In the genomic region with DNA sequence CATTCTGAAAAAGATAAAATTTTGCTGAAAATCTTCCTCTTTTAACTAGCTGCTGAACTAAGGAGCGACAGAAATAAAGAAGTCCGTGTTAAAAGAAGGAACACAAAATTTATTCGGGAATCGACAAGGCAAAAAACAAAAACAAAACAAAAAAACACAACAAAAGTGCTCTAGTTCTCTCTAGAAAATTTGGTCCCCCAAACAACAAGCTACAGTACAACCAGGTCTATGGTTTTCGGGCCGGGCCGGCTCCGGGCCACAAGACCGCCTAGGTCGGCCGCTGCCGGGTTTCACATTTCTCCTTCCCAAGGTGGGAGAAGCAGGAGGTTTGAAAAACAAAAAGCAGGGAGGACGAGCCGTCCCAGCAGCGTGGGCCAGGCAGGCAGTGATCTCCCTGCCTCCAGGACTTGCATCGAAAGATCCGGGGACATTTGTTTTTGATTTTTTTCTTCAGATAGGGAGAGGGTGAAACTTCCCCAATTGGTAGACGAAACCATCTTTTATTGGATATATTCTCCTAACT, we compare ENCODE assay signal across 14 cellular contexts. TPM values are rescaled to one million over a fixed set of nuclear protein-coding genes. Genes with fewer than 3 reads are reported as not detected.
A peak's percentile ranks its signal among the peaks of the same experiment; 100 is the strongest.
DNase-seq lines count a peak whose midpoint lies in the region; ATAC-seq, FAIRE-seq and TF ChIP-seq lines count a peak whose summit lies in the region.
"Had no signal": no experiment of that assay in that cellular context is flagged by ENCODE, and none has a peak within 500 bp of the region (broad histone marks: within the 10 kb centered on the region; RNA-seq: fewer than 3 reads in every experiment).

No MANE protein-coding gene starts in this region.

- no peak overlapping the region for H3K27ac Mint-ChIP-seq in CD4-positive, CD25-positive, alpha-beta regulatory T cell
- H3K27ac Mint-ChIP-seq in dendritic cell treated with granulocyte-macrophage colony-stimulating factor and Interleukin-4, amounts not matched to agents 40 ng/mL and 50 ng/mL, for 4 days, result no peak overlapping the region
- H3K27ac Mint-ChIP-seq in natural killer cell treated with Interleukin-12 subunit alpha and Interleukin-12 subunit beta and Interleukin-15 and Interleukin-18, amount 100 ng/mL, for 72 hours, result no peak overlapping the region

- H3K4me1 Mint-ChIP-seq in CD4-positive, CD25-positive, alpha-beta regulatory T cell, result peaks cover 10 to 40% (median 14%) of the 10 kb centered on the region in 4 donors
- peaks cover 49% of the 10 kb centered on the region for H3K4me1 Mint-ChIP-seq in dendritic cell treated with granulocyte-macrophage colony-stimulating factor and Interleukin-4, amounts not matched to agents 40 ng/mL and 50 ng/mL, for 4 days (ENCODE audit: low read depth)
- peaks cover 15 to 22% of the 10 kb centered on the region in 2 donors for H3K4me1 Mint-ChIP-seq in natural killer cell treated with Interleukin-12 subunit alpha and Interleukin-12 subunit beta and Interleukin-15 and Interleukin-18, amount 100 ng/mL, for 72 hours (ENCODE audit: low read depth in 2 of 2)

- TF ChIP-seq CTCF in foreskin keratinocyte (conservative IDR thresholded peaks at IDR 0.05), result no peak
- no peak for TF ChIP-seq CTCF in esophagus muscularis mucosa (IDR thresholded peaks at IDR 0.05)

- H3K27ac ChIP-seq in CD4-positive, CD25-positive, alpha-beta regulatory T cell (ENCODE audit: insufficient read depth, low read length, poor library complexity, severe bottlenecking), result no peak overlapping the region
- H3K27ac ChIP-seq in HUES48 (ENCODE audit: low read depth, low read length) (no peak overlapping the region), foreskin keratinocyte (no peak overlapping the region), esophagus muscularis mucosa (replicated peaks in 1 of 4) (no peak overlapping the region)
- H3K27ac ChIP-seq: cardiac muscle cell had no signal

- TF ChIP-seq EP300 in esophagus muscularis mucosa (IDR thresholded peaks at IDR 0.05), result no peak

- no peaks in the 10 kb centered on the region for H3K9me3 ChIP-seq in CD4-positive, CD25-positive, alpha-beta regulatory T cell (ENCODE audit: control insufficient read depth in 2 of 2, low read length in 2 of 2)
- no peaks in the 10 kb centered on the region for H3K9me3 ChIP-seq in HUES48 (ENCODE audit: control insufficient read depth, insufficient read depth, low read length)
- H3K9me3 ChIP-seq in esophagus muscularis mucosa, result no peaks in the 10 kb centered on the region

- FAIRE-seq in GM12892 (lab: Jason Lieb, UNC), result no peak

- peak overlapping the region; percentile 55 for H3K4me3 ChIP-seq in CD4-positive, CD25-positive, alpha-beta regulatory T cell (ENCODE audit: low read depth, low read length)
- H3K4me3 ChIP-seq in HUES48 (ENCODE audit: low read depth, low read length), result peak overlapping the region; percentile 45
- peak overlapping the region in 2 of 4 donors; percentile 53 to 61 for H3K4me3 ChIP-seq in esophagus muscularis mucosa

- no peak for DNase-seq in CD4-positive, CD25-positive, alpha-beta regulatory T cell
- DNase-seq in natural killer cell treated with Interleukin-12 subunit alpha and Interleukin-12 subunit beta and Interleukin-15 and Interleukin-18, amount 100 ng/mL, for 72 hours (ENCODE audit: low spot score), result no peak
- DNase-seq in GM12892 (ENCODE audit: insufficient read length) (no peak), NCI-H1436 treated with DMSO at 0.1 percent for 48 hours (lab: John Stamatoyannopoulos, UW) (no peak), foreskin keratinocyte (no peak), esophagus muscularis mucosa (ENCODE audit: extremely low spot score) (no peak)
- DNase-seq: Kasumi-1, NCI-H226 had no signal

- H3K4me3 Mint-ChIP-seq in CD4-positive, CD25-positive, alpha-beta regulatory T cell, result peak overlapping the region; percentile 39 to 93 (median 66)
- peak overlapping the region; percentile 63 for H3K4me3 Mint-ChIP-seq in dendritic cell treated with granulocyte-macrophage colony-stimulating factor and Interleukin-4, amounts not matched to agents 40 ng/mL and 50 ng/mL, for 4 days
- peak overlapping the region; percentile 47 for H3K4me3 Mint-ChIP-seq in natural killer cell treated with Interleukin-12 subunit alpha and Interleukin-12 subunit beta and Interleukin-15 and Interleukin-18, amount 100 ng/mL, for 72 hours

- H3K9ac ChIP-seq in HUES48 (ENCODE audit: low read depth, low read length), result no peak overlapping the region

- intact Hi-C loops in dendritic cell treated with granulocyte-macrophage colony-stimulating factor and Interleukin-4, amounts not matched to agents 40 ng/mL and 50 ng/mL, for 4 days (cut with micrococcal nuclease), result no loop called here
- intact Hi-C loops in esophagus muscularis mucosa (cut with DNase I), result no loop called here

- 12% methylated on average over 18 of the region's 18 CpGs for WGBS in esophagus muscularis mucosa

- H3K4me1 ChIP-seq in CD4-positive, CD25-positive, alpha-beta regulatory T cell (ENCODE audit: control insufficient read depth, insufficient read depth, low read length, poor library complexity, severe bottlenecking), result peaks cover 43% of the 10 kb centered on the region
- peaks cover 40% of the 10 kb centered on the region for H3K4me1 ChIP-seq in HUES48 (ENCODE audit: control insufficient read depth, insufficient read depth, low read length)
- H3K4me1 ChIP-seq in foreskin keratinocyte, result peaks cover 4% of the 10 kb centered on the region
- peaks cover 39 to 50% (median 47%) of the 10 kb centered on the region in 4 donors for H3K4me1 ChIP-seq in esophagus muscularis mucosa

- H3K27me3 ChIP-seq in CD4-positive, CD25-positive, alpha-beta regulatory T cell (ENCODE audit: control insufficient read depth, insufficient read depth, low read length), result peaks cover 49% of the 10 kb centered on the region
- peaks cover 100% of the 10 kb centered on the region for H3K27me3 ChIP-seq in HUES48 (ENCODE audit: control insufficient read depth, insufficient read depth, low read length)
- peaks cover 99% of the 10 kb centered on the region for H3K27me3 ChIP-seq in foreskin keratinocyte
- H3K27me3 ChIP-seq in esophagus muscularis mucosa, result peaks cover 23 to 100% (median 94%) of the 10 kb centered on the region in 4 donors

- no peaks in the 10 kb centered on the region for H3K36me3 Mint-ChIP-seq in CD4-positive, CD25-positive, alpha-beta regulatory T cell
- no peaks in the 10 kb centered on the region for H3K36me3 Mint-ChIP-seq in dendritic cell treated with granulocyte-macrophage colony-stimulating factor and Interleukin-4, amounts not matched to agents 40 ng/mL and 50 ng/mL, for 4 days (ENCODE audit: low read depth)
- peaks cover 6% of the 10 kb centered on the region for H3K36me3 Mint-ChIP-seq in natural killer cell treated with Interleukin-12 subunit alpha and Interleukin-12 subunit beta and Interleukin-15 and Interleukin-18, amount 100 ng/mL, for 72 hours

- H3K27me3 Mint-ChIP-seq in CD4-positive, CD25-positive, alpha-beta regulatory T cell, result peaks cover 83% of the 10 kb centered on the region
- peaks cover 96% of the 10 kb centered on the region for H3K27me3 Mint-ChIP-seq in dendritic cell treated with granulocyte-macrophage colony-stimulating factor and Interleukin-4, amounts not matched to agents 40 ng/mL and 50 ng/mL, for 4 days
- H3K27me3 Mint-ChIP-seq in natural killer cell treated with Interleukin-12 subunit alpha and Interleukin-12 subunit beta and Interleukin-15 and Interleukin-18, amount 100 ng/mL, for 72 hours, result peaks cover 49 to 67% of the 10 kb centered on the region in 2 donors

- H3K9me3 Mint-ChIP-seq in CD4-positive, CD25-positive, alpha-beta regulatory T cell, result peaks cover 0 to 5% (median 0%) of the 10 kb centered on the region in 7 donors
- H3K9me3 Mint-ChIP-seq in dendritic cell treated with granulocyte-macrophage colony-stimulating factor and Interleukin-4, amounts not matched to agents 40 ng/mL and 50 ng/mL, for 4 days, result no peaks in the 10 kb centered on the region
- no peaks in the 10 kb centered on the region for H3K9me3 Mint-ChIP-seq in natural killer cell treated with Interleukin-12 subunit alpha and Interleukin-12 subunit beta and Interleukin-15 and Interleukin-18, amount 100 ng/mL, for 72 hours

- TF ChIP-seq POLR2A in GM12892 (IDR thresholded peaks at IDR 0.05; ENCODE audit: low read depth, low read length) (no peak), esophagus muscularis mucosa (IDR thresholded peaks at IDR 0.05; ENCODE audit: low read depth) (no peak)

- ATAC-seq in CD4-positive, CD25-positive, alpha-beta regulatory T cell (ENCODE audit: low read depth in 2 of 2), result no peak
- no peak for ATAC-seq in natural killer cell treated with Interleukin-12 subunit alpha and Interleukin-12 subunit beta and Interleukin-15 and Interleukin-18, amount 100 ng/mL, for 72 hours
- no peak for ATAC-seq in foreskin keratinocyte

- no peaks in the 10 kb centered on the region for H3K36me3 ChIP-seq in CD4-positive, CD25-positive, alpha-beta regulatory T cell (ENCODE audit: control insufficient read depth, insufficient read depth, low read length)
- H3K36me3 ChIP-seq in HUES48 (ENCODE audit: control insufficient read depth, insufficient read depth, low read length), result no peaks in the 10 kb centered on the region
- H3K36me3 ChIP-seq in esophagus muscularis mucosa, result no peaks in the 10 kb centered on the region
- H3K36me3 ChIP-seq: cardiac muscle cell had no signal

RNA-seq across cellular contexts. Expression of gene FOXL2, which starts 2.7 kb away (rescaled TPM):
- not detected for total RNA-seq in CD4-positive, CD25-positive, alpha-beta regulatory T cell
- not detected for polyA plus RNA-seq in CD4-positive, CD25-positive, alpha-beta regulatory T cell
- not detected for total RNA-seq in natural killer cell treated with Interleukin-12 subunit alpha and Interleukin-12 subunit beta and Interleukin-15 and Interleukin-18, amount 100 ng/mL, for 72 hours
- polyA plus RNA-seq in GM12892 (2012; ENCODE audit: missing spikeins), result not detected
- 0.42 and 0.88 TPM in 2 replicates for total RNA-seq in foreskin keratinocyte
- polyA plus RNA-seq in foreskin keratinocyte, result 0.60 and 0.78 TPM in 2 replicates
- under 1 TPM in 2 of 4 donors, not detected in 2; 0.17 to 0.26 TPM for total RNA-seq in esophagus muscularis mucosa
- total RNA-seq: cardiac muscle cell, liver, skeletal muscle tissue had no signal
- polyA plus RNA-seq: cardiac muscle cell, liver had no signal

RNA-seq across cellular contexts. Expression of gene FOXL2NB, which starts 2.8 kb away (rescaled TPM):
- not detected for total RNA-seq in CD4-positive, CD25-positive, alpha-beta regulatory T cell
- not detected for polyA plus RNA-seq in CD4-positive, CD25-positive, alpha-beta regulatory T cell
- not detected for total RNA-seq in natural killer cell treated with Interleukin-12 subunit alpha and Interleukin-12 subunit beta and Interleukin-15 and Interleukin-18, amount 100 ng/mL, for 72 hours
- polyA plus RNA-seq in GM12892 (2012; ENCODE audit: missing spikeins), result not detected
- total RNA-seq in foreskin keratinocyte, result 0.25 and 0.92 TPM in 2 replicates
- 0.04 and 0.12 TPM in 2 replicates for polyA plus RNA-seq in foreskin keratinocyte
- total RNA-seq in esophagus muscularis mucosa, result not detected
- total RNA-seq: activated CD8-positive, alpha-beta memory T cell treated with anti-CD3 and anti-CD28 coated beads for 36 hours; cardiac muscle cell; liver; skeletal muscle tissue had no signal
- polyA plus RNA-seq: cardiac muscle cell, liver had no signal
